15 cellular contexts compared by ENCODE assay signal in the genomic region with DNA sequence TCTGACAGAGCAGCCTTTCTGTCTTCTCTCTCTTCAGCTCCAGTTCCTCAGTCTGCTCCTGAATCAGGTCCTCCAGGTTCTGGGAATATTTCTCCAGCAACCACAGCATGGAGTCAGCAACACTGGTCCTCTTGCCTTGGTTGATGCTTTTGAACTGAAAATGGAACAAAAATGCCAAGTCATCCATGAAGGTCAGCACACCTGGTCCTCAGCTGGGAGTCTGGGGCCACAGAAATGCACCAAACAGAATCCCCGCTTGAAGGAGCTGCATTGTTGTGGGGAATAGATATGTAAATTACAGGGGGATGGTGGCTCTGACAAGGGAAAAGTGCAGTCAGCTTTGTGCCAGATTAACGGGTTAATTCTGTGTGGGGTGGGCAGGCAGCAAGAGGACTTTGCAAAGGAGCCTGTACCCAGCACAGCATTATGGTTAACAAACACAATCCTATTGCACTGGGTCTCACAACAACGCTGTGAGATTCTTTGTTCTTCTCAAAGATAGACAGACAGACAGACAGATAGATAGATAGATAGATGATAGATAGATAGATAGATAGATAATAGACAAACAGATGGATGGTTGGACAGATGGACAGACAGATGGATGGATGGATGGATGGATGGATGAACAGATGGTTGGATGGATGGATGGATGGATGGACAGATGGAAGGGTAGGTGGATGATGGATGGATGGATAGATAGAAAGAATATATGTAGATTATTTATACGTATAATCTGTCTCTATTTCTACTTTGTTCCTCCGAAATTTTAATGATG. TPM values are rescaled to one million over a fixed set of nuclear protein-coding genes. Genes with fewer than 3 reads are reported as not detected.
"Had no signal": no experiment of that assay in that cellular context is flagged by ENCODE, and none has a peak within 500 bp of the region (broad histone marks: within the 10 kb centered on the region; RNA-seq: fewer than 3 reads in every experiment).

No MANE protein-coding gene starts in this region.

- H3K4me3 ChIP-seq: ascending aorta, esophagus squamous epithelium, sigmoid colon had no signal

- DNase-seq: activated CD4-positive, alpha-beta T cell treated with anti-CD3 and anti-CD28 coated beads for 1 hour; activated CD4-positive, alpha-beta T cell treated with anti-CD3 and anti-CD28 coated beads, Interleukin-2, amount 50 U/mL, for 48 hours; activated CD8-positive, alpha-beta memory T cell treated with anti-CD3 and anti-CD28 coated beads, Interleukin-2, amount 10 ng/mL, durations not matched to agents 7 days and 5 days; activated gamma-delta T cell treated with Interleukin-2 at 50 U/mL for 16 hours; activated T-cell treated with anti-CD3 and anti-CD28 coated beads, Interleukin-2, amount 50 U/mL, for 4 hours; esophagus squamous epithelium; foreskin fibroblast; kidney glomerular epithelial cell; sigmoid colon; stimulated activated CD4-positive, alpha-beta T cell treated with anti-CD3 and anti-CD28 coated beads, Interleukin-2, amount 100 ng/mL, for 48 hours; stimulated activated naive CD4-positive, alpha-beta T cell treated with Interleukin-2 at 50 U/mL for 16 hours; T-helper 2 cell had no signal

- H3K4me1 ChIP-seq: ascending aorta, sigmoid colon had no signal

- H3K9me3 ChIP-seq: ascending aorta, esophagus squamous epithelium, sigmoid colon had no signal

- ATAC-seq: activated CD8-positive, alpha-beta memory T cell treated with anti-CD3 and anti-CD28 coated beads, Interleukin-2, amount 10 ng/mL, durations not matched to agents 7 days and 5 days; activated T-cell treated with anti-CD3 and anti-CD28 coated beads, Interleukin-2, amount 50 U/mL, for 4 hours had no signal

- H3K27me3 ChIP-seq: ascending aorta, sigmoid colon had no signal

- H3K36me3 Mint-ChIP-seq: activated CD8-positive, alpha-beta memory T cell treated with anti-CD3 and anti-CD28 coated beads, Interleukin-2, amount 10 ng/mL, durations not matched to agents 7 days and 5 days; type B pancreatic cell had no signal

- H3K9me3 Mint-ChIP-seq: type B pancreatic cell had no signal

- H3K27ac Mint-ChIP-seq: activated CD8-positive, alpha-beta memory T cell treated with anti-CD3 and anti-CD28 coated beads, Interleukin-2, amount 10 ng/mL, durations not matched to agents 7 days and 5 days; type B pancreatic cell had no signal

- H3K4me1 Mint-ChIP-seq: activated CD8-positive, alpha-beta memory T cell treated with anti-CD3 and anti-CD28 coated beads, Interleukin-2, amount 10 ng/mL, durations not matched to agents 7 days and 5 days had no signal

- H3K4me3 Mint-ChIP-seq: activated CD8-positive, alpha-beta memory T cell treated with anti-CD3 and anti-CD28 coated beads, Interleukin-2, amount 10 ng/mL, durations not matched to agents 7 days and 5 days; activated T-cell treated with anti-CD3 and anti-CD28 coated beads, Interleukin-2, amount 50 U/mL, for 4 hours; type B pancreatic cell had no signal

- H3K36me3 ChIP-seq: ascending aorta, esophagus squamous epithelium, sigmoid colon had no signal

- H3K27ac ChIP-seq: ascending aorta, esophagus squamous epithelium, sigmoid colon had no signal

RNA-seq across cellular contexts. Expression of a gene that starts 33.8 kb away (rescaled TPM):
- polyA plus RNA-seq: neural cell had no signal
